ENCODE assay signal across 8 cellular contexts in the genomic region with DNA sequence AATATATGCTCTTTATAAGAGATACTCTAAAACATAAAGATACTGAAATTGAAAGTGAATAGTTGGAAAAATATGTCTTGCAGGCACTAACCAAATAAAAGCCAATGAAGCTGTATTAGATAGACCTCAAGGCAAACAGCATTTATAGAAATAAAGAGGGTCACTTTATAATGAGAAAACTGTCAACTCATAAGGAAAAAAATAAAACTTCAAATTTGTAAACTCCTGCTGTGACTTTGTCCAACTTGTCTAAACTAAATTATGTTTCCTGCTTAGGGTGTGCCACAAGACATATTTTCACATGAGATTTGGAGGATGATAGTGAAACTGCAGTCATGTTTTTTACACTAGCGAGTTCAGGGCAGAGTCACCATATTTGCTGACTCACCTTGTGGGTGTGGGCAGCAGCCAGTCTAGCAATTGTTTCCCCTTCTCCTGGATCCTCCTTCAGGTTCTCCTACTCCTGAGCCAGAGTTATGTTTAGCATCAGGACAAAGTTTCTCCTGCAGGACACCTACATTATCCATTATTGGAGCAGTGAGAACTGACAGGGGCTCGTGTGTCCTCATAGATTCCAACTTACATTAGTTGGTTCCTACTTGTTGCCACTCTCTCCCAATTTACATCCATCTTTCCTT. TPM values are rescaled to one million over a fixed set of nuclear protein-coding genes. Genes with fewer than 3 reads are reported as not detected.
A peak's percentile ranks its signal among the peaks of the same experiment; 100 is the strongest.
DNase-seq lines count a peak whose midpoint lies in the region; ATAC-seq and TF ChIP-seq lines count a peak whose summit lies in the region.

No MANE protein-coding gene starts in this region.

- H3K9me3 Mint-ChIP-seq in MCF 10A (ENCODE audit: unreplicated experiment) = no peaks in the 10 kb centered on the region
- H3K9me3 Mint-ChIP-seq in activated CD8-positive, alpha-beta T cell treated with anti-CD3 and anti-CD28 coated beads for 36 hours = peaks cover 13% of the 10 kb centered on the region
- peaks cover 0 to 6% of the 10 kb centered on the region in 2 donors for H3K9me3 Mint-ChIP-seq in natural killer cell

- no peaks in the 10 kb centered on the region for H3K36me3 Mint-ChIP-seq in MCF 10A (ENCODE audit: insufficient read depth, unreplicated experiment)
- no peaks in the 10 kb centered on the region for H3K36me3 Mint-ChIP-seq in activated CD8-positive, alpha-beta T cell treated with anti-CD3 and anti-CD28 coated beads for 36 hours (ENCODE audit: low read depth)
- peaks cover 14% of the 10 kb centered on the region for H3K36me3 Mint-ChIP-seq in natural killer cell

- H3K27me3 ChIP-seq in breast epithelium = no peaks in the 10 kb centered on the region
- H3K27me3 ChIP-seq in WERI-Rb-1 (ENCODE audit: insufficient read depth, low read depth, severe bottlenecking) = no peaks in the 10 kb centered on the region

- H3K4me1 Mint-ChIP-seq in MCF 10A (ENCODE audit: insufficient read depth, unreplicated experiment) = peaks cover 12% of the 10 kb centered on the region
- peaks cover 16% of the 10 kb centered on the region for H3K4me1 Mint-ChIP-seq in activated CD8-positive, alpha-beta T cell treated with anti-CD3 and anti-CD28 coated beads for 36 hours (ENCODE audit: low read depth)
- H3K4me1 Mint-ChIP-seq in natural killer cell = peaks cover 14% of the 10 kb centered on the region in 2 donors

- H3K36me3 ChIP-seq in breast epithelium (no peaks in the 10 kb centered on the region), WERI-Rb-1 (no peaks in the 10 kb centered on the region)

- H3K27me3 Mint-ChIP-seq in MCF 10A (ENCODE audit: insufficient read depth, unreplicated experiment) (no peaks in the 10 kb centered on the region), natural killer cell (ENCODE audit: low read depth in 2 of 2) (peaks cover 0 to 5% of the 10 kb centered on the region in 2 donors)
- H3K27me3 Mint-ChIP-seq in activated CD8-positive, alpha-beta T cell treated with anti-CD3 and anti-CD28 coated beads for 36 hours = peaks cover 2% of the 10 kb centered on the region

- H3K4me3 Mint-ChIP-seq in MCF 10A (ENCODE audit: unreplicated experiment) = peak overlapping the region; percentile 62
- H3K4me3 Mint-ChIP-seq in activated CD8-positive, alpha-beta T cell treated with anti-CD3 and anti-CD28 coated beads for 36 hours = peak overlapping the region; percentile 58
- H3K4me3 Mint-ChIP-seq in natural killer cell = peak overlapping the region; percentile 60

- H3K4me1 ChIP-seq in breast epithelium = no peaks in the 10 kb centered on the region

- no TSS peak for BruUV-seq in MCF 10A (replicated peaks; lab: Mats Ljungman, UMichigan)

- CTCF ChIA-PET in MCF 10A (lab: Yijun Ruan, JAX) = interaction anchor here (0.6 kb wide), 1 partner anchor 485 kb away, joined by 7 read pairs; no protein-coding TSS in a partner anchor
- CTCF ChIA-PET in activated CD8-positive, alpha-beta T cell treated with anti-CD3 and anti-CD28 coated beads for 36 hours (lab: Charles Lee) = interaction anchor here (1.3 kb wide), 1 partner anchor 47 kb away, joined by 3 read pairs; a partner anchor contains a TSS

- POLR2A ChIA-PET in MCF 10A (lab: Yijun Ruan, JAX) = no interaction called here
- POLR2A ChIA-PET in activated CD8-positive, alpha-beta T cell treated with anti-CD3 and anti-CD28 coated beads for 36 hours (lab: Charles Lee) = no interaction called here

- intact Hi-C loops in MCF 10A (cut with micrococcal nuclease) = no loop called here
- intact Hi-C loops in breast epithelium (cut with DNase I; ENCODE audit: low total_unique reads) = no loop called here
- intact Hi-C loops in activated CD8-positive, alpha-beta T cell treated with anti-CD3 and anti-CD28 coated beads for 36 hours (cut with micrococcal nuclease) = no loop called here
- intact Hi-C loops in natural killer cell (cut with micrococcal nuclease) = loop anchor here (5.0 kb wide), 1 partner anchor 46 kb away; a partner anchor contains a TSS

- peak; percentile 90 for ATAC-seq in activated CD8-positive, alpha-beta T cell treated with anti-CD3 and anti-CD28 coated beads for 36 hours
- ATAC-seq in natural killer cell = peak; percentile 78 to 85 (median 85)
- ATAC-seq in GM21360 (IDR thresholded peaks at IDR 0.05; ENCODE audit: unreplicated experiment) = no peak
- ATAC-seq in GM18519 (IDR thresholded peaks at IDR 0.05; ENCODE audit: low FRiP score, unreplicated experiment) = no peak

- H3K27ac ChIP-seq in breast epithelium (no peak overlapping the region), WERI-Rb-1 (no peak overlapping the region)

- TF ChIP-seq CTCF in MCF 10A (IDR thresholded peaks at IDR 0.05; ENCODE audit: unreplicated experiment) = no peak
- TF ChIP-seq CTCF in breast epithelium (IDR thresholded peaks at IDR 0.05) = no peak
- TF ChIP-seq CTCF in activated CD8-positive, alpha-beta T cell treated with anti-CD3 and anti-CD28 coated beads for 36 hours (IDR thresholded peaks at IDR 0.05) = no peak
- TF ChIP-seq CTCF in natural killer cell (IDR thresholded peaks at IDR 0.05) = no peak
- no peak for TF ChIP-seq CTCF in WERI-Rb-1 (IDR thresholded peaks at IDR 0.05; ENCODE audit: low read depth, low read length)

- H3K4me3 ChIP-seq in breast epithelium = no peak overlapping the region
- H3K4me3 ChIP-seq in WERI-Rb-1 (ENCODE audit: low read depth, low read length) = no peak overlapping the region

- peak overlapping the region; percentile 54 for H3K27ac Mint-ChIP-seq in MCF 10A (ENCODE audit: low read depth, unreplicated experiment)
- peak overlapping the region; percentile 25 for H3K27ac Mint-ChIP-seq in activated CD8-positive, alpha-beta T cell treated with anti-CD3 and anti-CD28 coated beads for 36 hours
- peak overlapping the region; percentile 39 to 68 for H3K27ac Mint-ChIP-seq in natural killer cell

- peak; percentile 51 for DNase-seq in MCF 10A (ENCODE audit: unreplicated experiment)
- DNase-seq in breast epithelium (ENCODE audit: low spot score in 2 of 2) = no peak
- peak; percentile 63 for DNase-seq in HT-29 (ENCODE audit: low spot score)
- DNase-seq in activated CD8-positive, alpha-beta T cell treated with anti-CD3 and anti-CD28 coated beads for 36 hours = peak; percentile 59
- no peak for DNase-seq in natural killer cell
- DNase-seq in WERI-Rb-1 = no peak

- H3K9me3 ChIP-seq in breast epithelium = no peaks in the 10 kb centered on the region
- H3K9me3 ChIP-seq in WERI-Rb-1 (ENCODE audit: severe bottlenecking) = no peaks in the 10 kb centered on the region

- no peak for TF ChIP-seq POLR2A in breast epithelium (IDR thresholded peaks at IDR 0.05)

RNA-seq across cellular contexts. Expression of a gene that starts 43.8 kb away (rescaled TPM):
- total RNA-seq in MCF 10A (2022) (not detected in 2 replicates), breast epithelium (10 to 100 TPM; 36.1 to 72.6 (median 50.2) TPM), natural killer cell (100 to 1,000 TPM; 522 to 584 (median 541) TPM)
- total RNA-seq in HT-29 (2014; rRNA removed; shearing (Covaris generic)) = not detected in 2 replicates
- 100 to 1,000 TPM; 251 to 257 TPM for total RNA-seq in activated CD8-positive, alpha-beta T cell treated with anti-CD3 and anti-CD28 coated beads for 36 hours

RNA-seq across cellular contexts. Expression of a gene that starts 46.9 kb away (rescaled TPM):
- 8.5 and 9.5 TPM in 2 replicates for total RNA-seq in MCF 10A (2022)
- total RNA-seq in breast epithelium = 10 to 100 TPM in 1 of 3 donors, 1 to 10 TPM in 2; 9.5 to 17.0 (median 9.8) TPM
- 1.9 and 3.9 TPM in 2 replicates for total RNA-seq in HT-29 (2014; rRNA removed; shearing (Covaris generic))
- 10 to 100 TPM; 16.0 to 16.1 TPM for total RNA-seq in activated CD8-positive, alpha-beta T cell treated with anti-CD3 and anti-CD28 coated beads for 36 hours
- 10 to 100 TPM in 2 of 3 donors, 1 to 10 TPM in 1; 8.9 to 12.5 (median 10.4) TPM for total RNA-seq in natural killer cell

Comparison
In these comparisons a context has a peak if more than half of its experiments do, and no peak if none do; other contexts are left out.
1. DNase-seq: peak in MCF 10A (single experiment), HT-29 (single experiment) and activated CD8-positive, alpha-beta T cell treated with anti-CD3 and anti-CD28 coated beads for 36 hours (single experiment); none in breast epithelium (0 of 2), natural killer cell (single experiment) and WERI-Rb-1 (single experiment).
2. RNA of a gene that starts 43.8 kb away (total RNA-seq): 522 to 584 TPM in natural killer cell, 251 to 257 TPM in activated CD8-positive, alpha-beta T cell treated with anti-CD3 and anti-CD28 coated beads for 36 hours and 36.1 to 72.6 TPM in breast epithelium; not detected in MCF 10A and not detected in HT-29; every median in the first group is over 10 times any median in the second.
3. ATAC-seq: peak in activated CD8-positive, alpha-beta T cell treated with anti-CD3 and anti-CD28 coated beads for 36 hours (single experiment) and natural killer cell (3 of 3); none in GM21360 (single experiment) and GM18519 (single experiment).
4. Peak in every context shown above with its lines, with median percentiles within 50 percentile points of each other: H3K27ac Mint-ChIP-seq and H3K4me3 Mint-ChIP-seq.